1 cellular context compared by ENCODE assay signal in the genomic region with DNA sequence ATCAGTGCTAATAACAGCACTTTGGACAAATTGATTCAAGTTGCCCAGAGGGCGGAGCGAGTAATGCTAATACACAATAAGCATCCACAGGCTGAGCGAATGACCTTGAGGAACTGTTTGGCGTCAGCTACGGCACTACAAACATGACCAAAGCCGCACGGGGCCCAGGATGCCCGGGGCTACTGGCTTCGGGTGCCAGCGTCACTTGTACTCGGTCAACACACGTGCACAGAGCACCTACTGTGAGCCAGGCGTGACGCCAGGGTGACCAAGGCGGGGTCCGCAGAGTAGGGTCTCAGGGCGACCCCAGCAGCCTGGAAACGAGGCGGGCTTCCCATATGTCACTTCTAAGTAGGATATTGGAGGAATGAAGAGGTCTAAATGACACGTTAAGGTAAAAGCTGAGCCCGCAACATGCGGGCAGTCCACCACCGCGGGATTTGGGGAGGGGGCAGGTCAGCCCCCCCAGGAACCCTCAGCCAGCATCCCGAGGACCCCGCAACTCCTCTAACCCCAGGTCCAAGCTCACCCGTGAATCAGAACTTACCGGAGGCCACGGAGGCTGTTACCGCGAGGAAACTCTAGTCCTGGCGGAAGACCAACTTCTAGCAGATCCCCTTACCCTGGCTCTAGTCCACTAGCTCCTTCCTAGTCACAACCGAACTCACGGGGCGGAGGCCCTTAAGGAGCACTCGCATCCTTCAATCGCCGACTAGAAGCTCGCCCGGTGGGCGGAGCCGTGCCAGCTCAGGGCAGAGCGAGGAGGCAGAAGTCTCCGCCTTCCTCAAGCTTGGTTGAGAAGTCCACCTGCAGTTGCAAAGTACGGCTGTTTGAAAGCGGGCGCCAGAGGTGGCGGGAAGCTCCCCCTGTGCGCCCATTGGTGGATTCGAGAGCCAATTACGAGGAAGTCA.
TF ChIP-seq lines count a peak whose summit lies in the region.

A gene with protein sequence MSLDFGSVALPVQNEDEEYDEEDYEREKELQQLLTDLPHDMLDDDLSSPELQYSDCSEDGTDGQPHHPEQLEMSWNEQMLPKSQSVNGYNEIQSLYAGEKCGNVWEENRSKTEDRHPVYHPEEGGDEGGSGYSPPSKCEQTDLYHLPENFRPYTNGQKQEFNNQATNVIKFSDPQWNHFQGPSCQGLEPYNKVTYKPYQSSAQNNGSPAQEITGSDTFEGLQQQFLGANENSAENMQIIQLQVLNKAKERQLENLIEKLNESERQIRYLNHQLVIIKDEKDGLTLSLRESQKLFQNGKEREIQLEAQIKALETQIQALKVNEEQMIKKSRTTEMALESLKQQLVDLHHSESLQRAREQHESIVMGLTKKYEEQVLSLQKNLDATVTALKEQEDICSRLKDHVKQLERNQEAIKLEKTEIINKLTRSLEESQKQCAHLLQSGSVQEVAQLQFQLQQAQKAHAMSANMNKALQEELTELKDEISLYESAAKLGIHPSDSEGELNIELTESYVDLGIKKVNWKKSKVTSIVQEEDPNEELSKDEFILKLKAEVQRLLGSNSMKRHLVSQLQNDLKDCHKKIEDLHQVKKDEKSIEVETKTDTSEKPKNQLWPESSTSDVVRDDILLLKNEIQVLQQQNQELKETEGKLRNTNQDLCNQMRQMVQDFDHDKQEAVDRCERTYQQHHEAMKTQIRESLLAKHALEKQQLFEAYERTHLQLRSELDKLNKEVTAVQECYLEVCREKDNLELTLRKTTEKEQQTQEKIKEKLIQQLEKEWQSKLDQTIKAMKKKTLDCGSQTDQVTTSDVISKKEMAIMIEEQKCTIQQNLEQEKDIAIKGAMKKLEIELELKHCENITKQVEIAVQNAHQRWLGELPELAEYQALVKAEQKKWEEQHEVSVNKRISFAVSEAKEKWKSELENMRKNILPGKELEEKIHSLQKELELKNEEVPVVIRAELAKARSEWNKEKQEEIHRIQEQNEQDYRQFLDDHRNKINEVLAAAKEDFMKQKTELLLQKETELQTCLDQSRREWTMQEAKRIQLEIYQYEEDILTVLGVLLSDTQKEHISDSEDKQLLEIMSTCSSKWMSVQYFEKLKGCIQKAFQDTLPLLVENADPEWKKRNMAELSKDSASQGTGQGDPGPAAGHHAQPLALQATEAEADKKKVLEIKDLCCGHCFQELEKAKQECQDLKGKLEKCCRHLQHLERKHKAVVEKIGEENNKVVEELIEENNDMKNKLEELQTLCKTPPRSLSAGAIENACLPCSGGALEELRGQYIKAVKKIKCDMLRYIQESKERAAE (N-terminal part only) (minus strand): TSS at position 656 of the 911 bp plus-strand sequence. CDS start 5,420 bp downstream, outside the sequence.

TF ChIP-seq in HepG2, 621 proteins besides CTCF, POLR2A, EP300 and RAD21 (continued from another document and continues in another):
- TF ChIP-seq, protein P1, sequence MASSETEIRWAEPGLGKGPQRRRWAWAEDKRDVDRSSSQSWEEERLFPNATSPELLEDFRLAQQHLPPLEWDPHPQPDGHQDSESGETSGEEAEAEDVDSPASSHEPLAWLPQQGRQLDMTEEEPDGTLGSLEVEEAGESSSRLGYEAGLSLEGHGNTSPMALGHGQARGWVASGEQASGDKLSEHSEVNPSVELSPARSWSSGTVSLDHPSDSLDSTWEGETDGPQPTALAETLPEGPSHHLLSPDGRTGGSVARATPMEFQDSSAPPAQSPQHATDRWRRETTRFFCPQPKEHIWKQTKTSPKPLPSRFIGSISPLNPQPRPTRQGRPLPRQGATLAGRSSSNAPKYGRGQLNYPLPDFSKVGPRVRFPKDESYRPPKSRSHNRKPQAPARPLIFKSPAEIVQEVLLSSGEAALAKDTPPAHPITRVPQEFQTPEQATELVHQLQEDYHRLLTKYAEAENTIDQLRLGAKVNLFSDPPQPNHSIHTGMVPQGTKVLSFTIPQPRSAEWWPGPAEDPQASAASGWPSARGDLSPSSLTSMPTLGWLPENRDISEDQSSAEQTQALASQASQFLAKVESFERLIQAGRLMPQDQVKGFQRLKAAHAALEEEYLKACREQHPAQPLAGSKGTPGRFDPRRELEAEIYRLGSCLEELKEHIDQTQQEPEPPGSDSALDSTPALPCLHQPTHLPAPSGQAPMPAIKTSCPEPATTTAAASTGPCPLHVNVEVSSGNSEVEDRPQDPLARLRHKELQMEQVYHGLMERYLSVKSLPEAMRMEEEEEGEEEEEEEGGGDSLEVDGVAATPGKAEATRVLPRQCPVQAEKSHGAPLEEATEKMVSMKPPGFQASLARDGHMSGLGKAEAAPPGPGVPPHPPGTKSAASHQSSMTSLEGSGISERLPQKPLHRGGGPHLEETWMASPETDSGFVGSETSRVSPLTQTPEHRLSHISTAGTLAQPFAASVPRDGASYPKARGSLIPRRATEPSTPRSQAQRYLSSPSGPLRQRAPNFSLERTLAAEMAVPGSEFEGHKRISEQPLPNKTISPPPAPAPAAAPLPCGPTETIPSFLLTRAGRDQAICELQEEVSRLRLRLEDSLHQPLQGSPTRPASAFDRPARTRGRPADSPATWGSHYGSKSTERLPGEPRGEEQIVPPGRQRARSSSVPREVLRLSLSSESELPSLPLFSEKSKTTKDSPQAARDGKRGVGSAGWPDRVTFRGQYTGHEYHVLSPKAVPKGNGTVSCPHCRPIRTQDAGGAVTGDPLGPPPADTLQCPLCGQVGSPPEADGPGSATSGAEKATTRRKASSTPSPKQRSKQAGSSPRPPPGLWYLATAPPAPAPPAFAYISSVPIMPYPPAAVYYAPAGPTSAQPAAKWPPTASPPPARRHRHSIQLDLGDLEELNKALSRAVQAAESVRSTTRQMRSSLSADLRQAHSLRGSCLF (CRISPR knock-in tag; IDR thresholded peaks at IDR 0.05; ENCODE audit: borderline replicate concordance): no peak
- TF ChIP-seq, protein P2, sequence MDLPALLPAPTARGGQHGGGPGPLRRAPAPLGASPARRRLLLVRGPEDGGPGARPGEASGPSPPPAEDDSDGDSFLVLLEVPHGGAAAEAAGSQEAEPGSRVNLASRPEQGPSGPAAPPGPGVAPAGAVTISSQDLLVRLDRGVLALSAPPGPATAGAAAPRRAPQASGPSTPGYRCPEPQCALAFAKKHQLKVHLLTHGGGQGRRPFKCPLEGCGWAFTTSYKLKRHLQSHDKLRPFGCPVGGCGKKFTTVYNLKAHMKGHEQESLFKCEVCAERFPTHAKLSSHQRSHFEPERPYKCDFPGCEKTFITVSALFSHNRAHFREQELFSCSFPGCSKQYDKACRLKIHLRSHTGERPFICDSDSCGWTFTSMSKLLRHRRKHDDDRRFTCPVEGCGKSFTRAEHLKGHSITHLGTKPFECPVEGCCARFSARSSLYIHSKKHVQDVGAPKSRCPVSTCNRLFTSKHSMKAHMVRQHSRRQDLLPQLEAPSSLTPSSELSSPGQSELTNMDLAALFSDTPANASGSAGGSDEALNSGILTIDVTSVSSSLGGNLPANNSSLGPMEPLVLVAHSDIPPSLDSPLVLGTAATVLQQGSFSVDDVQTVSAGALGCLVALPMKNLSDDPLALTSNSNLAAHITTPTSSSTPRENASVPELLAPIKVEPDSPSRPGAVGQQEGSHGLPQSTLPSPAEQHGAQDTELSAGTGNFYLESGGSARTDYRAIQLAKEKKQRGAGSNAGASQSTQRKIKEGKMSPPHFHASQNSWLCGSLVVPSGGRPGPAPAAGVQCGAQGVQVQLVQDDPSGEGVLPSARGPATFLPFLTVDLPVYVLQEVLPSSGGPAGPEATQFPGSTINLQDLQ (CRISPR knock-in tag; IDR thresholded peaks at IDR 0.05): no peak
- no peak for TF ChIP-seq ISX (CRISPR knock-in tag; conservative IDR thresholded peaks at IDR 0.05)
- no peak for TF ChIP-seq SALL2 (CRISPR knock-in tag; IDR thresholded peaks at IDR 0.05)
- no peak for TF ChIP-seq ZNF547 (CRISPR knock-in tag; IDR thresholded peaks at IDR 0.05)
- TF ChIP-seq CCAR2 (optimal IDR thresholded peaks at IDR 0.05; ENCODE audit: low read depth, low read length): no peak
- TF ChIP-seq ARID2 (CRISPR knock-in tag; IDR thresholded peaks at IDR 0.05; ENCODE audit: borderline replicate concordance): no peak
- no peak for TF ChIP-seq ZNF256 (CRISPR knock-in tag; conservative IDR thresholded peaks at IDR 0.05)
- TF ChIP-seq POLR2G (IDR thresholded peaks at IDR 0.05; ENCODE audit: low read depth, low read length): peak; percentile 64
- TF ChIP-seq ZNF543 (CRISPR knock-in tag; IDR thresholded peaks at IDR 0.05): peak; percentile 53; the same call in 1 of the 2 replicates
- no peak for TF ChIP-seq NONO (IDR thresholded peaks at IDR 0.05)
- TF ChIP-seq NONO (CRISPR knock-in tag; conservative IDR thresholded peaks at IDR 0.05): 0 out of 2 replicates have a peak, but pooled peaks have one; percentile 28
- TF ChIP-seq ZEB1 (IDR thresholded peaks at IDR 0.05; ENCODE audit: insufficient replicate concordance, low read depth): no peak
- TF ChIP-seq, protein P3, sequence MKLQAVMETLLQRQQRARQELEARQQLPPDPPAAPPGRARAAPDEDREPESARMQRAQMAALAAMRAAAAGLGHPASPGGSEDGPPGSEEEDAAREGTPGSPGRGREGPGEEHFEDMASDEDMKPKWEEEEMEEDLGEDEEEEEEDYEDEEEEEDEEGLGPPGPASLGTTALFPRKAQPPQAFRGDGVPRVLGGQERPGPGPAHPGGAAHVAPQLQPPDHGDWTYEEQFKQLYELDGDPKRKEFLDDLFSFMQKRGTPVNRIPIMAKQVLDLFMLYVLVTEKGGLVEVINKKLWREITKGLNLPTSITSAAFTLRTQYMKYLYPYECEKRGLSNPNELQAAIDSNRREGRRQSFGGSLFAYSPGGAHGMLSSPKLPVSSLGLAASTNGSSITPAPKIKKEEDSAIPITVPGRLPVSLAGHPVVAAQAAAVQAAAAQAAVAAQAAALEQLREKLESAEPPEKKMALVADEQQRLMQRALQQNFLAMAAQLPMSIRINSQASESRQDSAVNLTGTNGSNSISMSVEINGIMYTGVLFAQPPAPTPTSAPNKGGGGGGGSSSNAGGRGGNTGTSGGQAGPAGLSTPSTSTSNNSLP (IDR thresholded peaks at IDR 0.05; ENCODE audit: low read depth, low read length): no peak
- no peak for TF ChIP-seq KLF9 (CRISPR knock-in tag; IDR thresholded peaks at IDR 0.05; ENCODE audit: low read depth)
- peak; percentile 69 for TF ChIP-seq POLR2AphosphoS5 (IDR thresholded peaks at IDR 0.05; ENCODE audit: low read depth, low read length)
- no peak for TF ChIP-seq MED13 (CRISPR knock-in tag; IDR thresholded peaks at IDR 0.05)
- no peak for TF ChIP-seq ZFP62 (CRISPR knock-in tag; IDR thresholded peaks at IDR 0.05)
- TF ChIP-seq, protein P4, sequence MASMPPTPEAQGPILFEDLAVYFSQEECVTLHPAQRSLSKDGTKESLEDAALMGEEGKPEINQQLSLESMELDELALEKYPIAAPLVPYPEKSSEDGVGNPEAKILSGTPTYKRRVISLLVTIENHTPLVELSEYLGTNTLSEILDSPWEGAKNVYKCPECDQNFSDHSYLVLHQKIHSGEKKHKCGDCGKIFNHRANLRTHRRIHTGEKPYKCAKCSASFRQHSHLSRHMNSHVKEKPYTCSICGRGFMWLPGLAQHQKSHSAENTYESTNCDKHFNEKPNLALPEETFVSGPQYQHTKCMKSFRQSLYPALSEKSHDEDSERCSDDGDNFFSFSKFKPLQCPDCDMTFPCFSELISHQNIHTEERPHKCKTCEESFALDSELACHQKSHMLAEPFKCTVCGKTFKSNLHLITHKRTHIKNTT (CRISPR knock-in tag; IDR thresholded peaks at IDR 0.05): no peak
- TF ChIP-seq MTF1 (CRISPR knock-in tag; IDR thresholded peaks at IDR 0.05): no peak
- TF ChIP-seq ZKSCAN8 (CRISPR knock-in tag; IDR thresholded peaks at IDR 0.05; ENCODE audit: borderline replicate concordance): no peak
- TF ChIP-seq XBP1 (CRISPR knock-in tag; IDR thresholded peaks at IDR 0.05): no peak
- no peak for TF ChIP-seq ZNF296 (CRISPR knock-in tag; conservative IDR thresholded peaks at IDR 0.05)
- peak; percentile 57; the same call in 1 of the 2 replicates for TF ChIP-seq MEIS1 (CRISPR knock-in tag; IDR thresholded peaks at IDR 0.05; ENCODE audit: borderline replicate concordance)
- TF ChIP-seq ZSCAN20 (CRISPR knock-in tag; IDR thresholded peaks at IDR 0.05; ENCODE audit: borderline replicate concordance): no peak
- TF ChIP-seq ZNF432 (CRISPR knock-in tag; IDR thresholded peaks at IDR 0.05; ENCODE audit: borderline replicate concordance): no peak
- no peak for TF ChIP-seq ZNF232 (CRISPR knock-in tag; IDR thresholded peaks at IDR 0.05; ENCODE audit: borderline replicate concordance)
- TF ChIP-seq TAF15 (IDR thresholded peaks at IDR 0.05; ENCODE audit: low read depth, low read length, poor library complexity, severe bottlenecking): no peak
- no peak for TF ChIP-seq EHMT2 (IDR thresholded peaks at IDR 0.05; ENCODE audit: borderline replicate concordance, low read depth, low read length)
- TF ChIP-seq KDM6A (CRISPR knock-in tag; IDR thresholded peaks at IDR 0.05; ENCODE audit: low read depth): no peak
- no peak for TF ChIP-seq ATAD3A (CRISPR knock-in tag; IDR thresholded peaks at IDR 0.05)
- TF ChIP-seq, protein P5, sequence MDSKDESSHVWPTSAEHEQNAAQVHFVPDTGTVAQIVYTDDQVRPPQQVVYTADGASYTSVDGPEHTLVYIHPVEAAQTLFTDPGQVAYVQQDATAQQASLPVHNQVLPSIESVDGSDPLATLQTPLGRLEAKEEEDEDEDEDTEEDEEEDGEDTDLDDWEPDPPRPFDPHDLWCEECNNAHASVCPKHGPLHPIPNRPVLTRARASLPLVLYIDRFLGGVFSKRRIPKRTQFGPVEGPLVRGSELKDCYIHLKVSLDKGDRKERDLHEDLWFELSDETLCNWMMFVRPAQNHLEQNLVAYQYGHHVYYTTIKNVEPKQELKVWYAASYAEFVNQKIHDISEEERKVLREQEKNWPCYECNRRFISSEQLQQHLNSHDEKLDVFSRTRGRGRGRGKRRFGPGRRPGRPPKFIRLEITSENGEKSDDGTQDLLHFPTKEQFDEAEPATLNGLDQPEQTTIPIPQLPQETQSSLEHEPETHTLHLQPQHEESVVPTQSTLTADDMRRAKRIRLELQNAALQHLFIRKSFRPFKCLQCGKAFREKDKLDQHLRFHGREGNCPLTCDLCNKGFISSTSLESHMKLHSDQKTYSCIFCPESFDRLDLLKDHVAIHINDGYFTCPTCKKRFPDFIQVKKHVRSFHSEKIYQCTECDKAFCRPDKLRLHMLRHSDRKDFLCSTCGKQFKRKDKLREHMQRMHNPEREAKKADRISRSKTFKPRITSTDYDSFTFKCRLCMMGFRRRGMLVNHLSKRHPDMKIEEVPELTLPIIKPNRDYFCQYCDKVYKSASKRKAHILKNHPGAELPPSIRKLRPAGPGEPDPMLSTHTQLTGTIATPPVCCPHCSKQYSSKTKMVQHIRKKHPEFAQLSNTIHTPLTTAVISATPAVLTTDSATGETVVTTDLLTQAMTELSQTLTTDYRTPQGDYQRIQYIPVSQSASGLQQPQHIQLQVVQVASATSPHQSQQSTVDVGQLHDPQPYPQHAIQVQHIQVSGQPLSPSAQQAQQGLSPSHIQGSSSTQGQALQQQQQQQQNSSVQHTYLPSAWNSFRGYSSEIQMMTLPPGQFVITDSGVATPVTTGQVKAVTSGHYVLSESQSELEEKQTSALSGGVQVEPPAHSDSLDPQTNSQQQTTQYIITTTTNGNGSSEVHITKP (CRISPR knock-in tag; IDR thresholded peaks at IDR 0.05; ENCODE audit: low read depth): no peak
- peak; percentile 63; the same call in 1 of the 2 replicates for TF ChIP-seq ZNF510 (CRISPR knock-in tag; IDR thresholded peaks at IDR 0.05; ENCODE audit: low read depth)
- TF ChIP-seq REPIN1 (CRISPR knock-in tag; IDR thresholded peaks at IDR 0.05; ENCODE audit: borderline replicate concordance, low read depth): 0 out of 2 replicates have a peak, but pooled peaks have one; percentile 47
- TF ChIP-seq, protein P6, sequence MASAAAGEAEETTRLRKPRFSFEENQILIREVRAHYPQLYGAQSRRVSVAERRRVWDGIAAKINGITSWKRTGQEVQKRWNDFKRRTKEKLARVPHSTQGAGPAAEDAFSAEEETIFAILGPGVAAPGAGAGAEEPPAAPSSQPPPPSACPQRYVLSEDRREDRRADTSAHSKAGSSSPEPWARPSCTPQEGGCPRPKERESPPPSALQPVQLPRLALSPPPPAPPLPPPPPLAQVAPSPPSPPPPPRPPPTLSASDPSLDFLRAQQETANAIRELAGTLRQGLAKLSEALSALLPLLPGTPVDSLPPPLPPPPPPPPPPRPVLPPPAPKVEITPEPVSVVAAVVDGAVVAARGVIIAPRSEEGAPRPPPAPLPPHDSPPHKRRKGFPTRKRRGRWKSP (CRISPR knock-in tag; IDR thresholded peaks at IDR 0.05): no peak
